16 cellular contexts compared by ENCODE assay signal in the genomic region with DNA sequence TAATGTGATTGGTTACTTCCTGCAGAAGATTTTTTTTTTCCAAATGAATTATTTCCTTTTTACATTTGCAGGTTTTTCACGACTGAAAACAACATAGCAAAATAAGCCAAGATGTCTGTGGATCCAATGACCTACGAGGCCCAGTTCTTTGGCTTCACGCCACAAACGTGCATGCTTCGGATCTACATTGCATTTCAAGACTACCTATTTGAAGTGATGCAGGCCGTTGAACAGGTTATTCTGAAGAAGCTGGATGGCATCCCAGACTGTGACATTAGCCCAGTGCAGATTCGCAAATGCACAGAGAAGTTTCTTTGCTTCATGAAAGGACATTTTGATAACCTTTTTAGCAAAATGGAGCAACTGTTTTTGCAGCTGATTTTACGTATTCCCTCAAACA. TPM values are rescaled to one million over a fixed set of nuclear protein-coding genes. Genes with fewer than 3 reads are reported as not detected.
DNase-seq lines count a peak whose midpoint lies in the region; ATAC-seq, FAIRE-seq and TF ChIP-seq lines count a peak whose summit lies in the region.
"Had no signal": no experiment of that assay in that cellular context is flagged by ENCODE, and none has a peak within 500 bp of the region (broad histone marks: within the 10 kb centered on the region; RNA-seq: fewer than 3 reads in every experiment).

No MANE protein-coding gene starts in this region.

- H3K27ac Mint-ChIP-seq in activated T-helper 1 cell treated with anti-CD3 and anti-CD28 coated beads, Interleukin-12 subunit alpha, Interleukin-12 subunit beta, Interleukin-2, Interleukin-4 antibody, amounts not matched to agents 30 ng/mL and 10 ng/mL and 1 ng/mL, durations not matched to agents 14 hours and 24 hours and 36 hours = no peak overlapping the region
- peak overlapping the region; percentile 98 to 99 for H3K27ac Mint-ChIP-seq in natural killer cell treated with Interleukin-12 subunit alpha and Interleukin-12 subunit beta and Interleukin-15 and Interleukin-18, amount 100 ng/mL, for 72 hours
- H3K27ac Mint-ChIP-seq: HFFc6 had no signal

- H3K4me3 ChIP-seq in HepG2 (replicated peaks in 1 of 3; ENCODE audit: insufficient read depth in 1 of 3, low read depth in 2 of 3, low read length in 3 of 3) (no peak overlapping the region), right lobe of liver (no peak overlapping the region)

- FAIRE-seq in HepG2 (lab: Jason Lieb, UNC) = no peak

- intact Hi-C loops in HepG2 (cut with micrococcal nuclease; ENCODE audit: unreplicated experiment) = no loop called here
- intact Hi-C loops in right lobe of liver (cut with DNase I) = no loop called here
- intact Hi-C loops in activated T-helper 1 cell treated with anti-CD3 and anti-CD28 coated beads, Interleukin-12 subunit alpha, Interleukin-12 subunit beta, Interleukin-2, Interleukin-4 antibody, amounts not matched to agents 30 ng/mL and 10 ng/mL and 1 ng/mL, durations not matched to agents 14 hours and 24 hours and 36 hours (cut with micrococcal nuclease) = loop anchor here (5.0 to 10.0 kb wide), 3 partner anchors 206 to 1156 kb away; a partner anchor contains a TSS
- intact Hi-C loops in left ventricle myocardium superior (cut with micrococcal nuclease) = no loop called here

- no peaks in the 10 kb centered on the region for H3K27me3 Mint-ChIP-seq in activated T-helper 1 cell treated with anti-CD3 and anti-CD28 coated beads, Interleukin-12 subunit alpha, Interleukin-12 subunit beta, Interleukin-2, Interleukin-4 antibody, amounts not matched to agents 30 ng/mL and 10 ng/mL and 1 ng/mL, durations not matched to agents 14 hours and 24 hours and 36 hours (ENCODE audit: insufficient read depth)
- H3K27me3 Mint-ChIP-seq in natural killer cell treated with Interleukin-12 subunit alpha and Interleukin-12 subunit beta and Interleukin-15 and Interleukin-18, amount 100 ng/mL, for 72 hours = no peaks in the 10 kb centered on the region
- H3K27me3 Mint-ChIP-seq: B cell had no signal

- H3K9ac ChIP-seq in HepG2 (ENCODE audit: insufficient read depth, low read depth, low read length) = no peak overlapping the region

- no peak overlapping the region for H2AFZ ChIP-seq in HepG2 (ENCODE audit: low read length)

- H4K20me1 ChIP-seq in HepG2 (ENCODE audit: insufficient read depth, low read length) = no peaks in the 10 kb centered on the region

- no peak overlapping the region for H3K27ac ChIP-seq in HepG2 (ENCODE audit: extremely low read length, insufficient read depth, low read length)
- H3K27ac ChIP-seq in right lobe of liver = no peak overlapping the region
- H3K27ac ChIP-seq: HL-60, RWPE1 had no signal

- DNase-seq in HepG2 (ENCODE audit: low spot score) = no peak
- no peak for DNase-seq in right lobe of liver
- no peak for DNase-seq in activated T-helper 1 cell treated with anti-CD3 and anti-CD28 coated beads, Interleukin-12 subunit alpha, Interleukin-12 subunit beta, Interleukin-2, Interleukin-4 antibody, amounts not matched to agents 30 ng/mL and 10 ng/mL and 1 ng/mL, durations not matched to agents 14 hours and 24 hours and 36 hours (ENCODE audit: low spot score)
- no peak for DNase-seq in natural killer cell treated with Interleukin-12 subunit alpha and Interleukin-12 subunit beta and Interleukin-15 and Interleukin-18, amount 100 ng/mL, for 72 hours (ENCODE audit: low spot score)
- DNase-seq in left ventricle myocardium superior = no peak
- DNase-seq: CD8-positive, alpha-beta T cell; HFFc6; KBM-7; NCI-H1092 treated with DMSO at 0.1 percent for 48 hours; NCI-H1694 treated with DMSO at 0.1 percent for 48 hours; NCI-H345 had no signal

- H3K79me2 ChIP-seq in HepG2 (ENCODE audit: insufficient read depth, low read length) = peaks cover 39% of the 10 kb centered on the region

- TF ChIP-seq CTCF in HepG2 (CRISPR knock-in tag; IDR thresholded peaks at IDR 0.05) = no peak
- TF ChIP-seq CTCF in right lobe of liver (IDR thresholded peaks at IDR 0.05) = no peak

- no peak overlapping the region for H3K4me2 ChIP-seq in HepG2 (ENCODE audit: low read depth, low read length)

- peaks cover 42% of the 10 kb centered on the region for H3K36me3 Mint-ChIP-seq in activated T-helper 1 cell treated with anti-CD3 and anti-CD28 coated beads, Interleukin-12 subunit alpha, Interleukin-12 subunit beta, Interleukin-2, Interleukin-4 antibody, amounts not matched to agents 30 ng/mL and 10 ng/mL and 1 ng/mL, durations not matched to agents 14 hours and 24 hours and 36 hours (ENCODE audit: low read depth)
- peaks cover 36% of the 10 kb centered on the region for H3K36me3 Mint-ChIP-seq in natural killer cell treated with Interleukin-12 subunit alpha and Interleukin-12 subunit beta and Interleukin-15 and Interleukin-18, amount 100 ng/mL, for 72 hours

- TF ChIP-seq POLR2A in HepG2 (IDR thresholded peaks at IDR 0.05; ENCODE audit: insufficient read depth in 1 of 2, low read depth in 2 of 2, low read length in 2 of 2) (no peak), right lobe of liver (IDR thresholded peaks at IDR 0.05) (no peak)

- H3K9me3 ChIP-seq in HepG2 (ENCODE audit: low read length) (no peaks in the 10 kb centered on the region), right lobe of liver (no peaks in the 10 kb centered on the region)

- in situ Hi-C loops in HepG2 (cut with HindIII; ENCODE audit: extremely low pct_ligation_motif_present, low pct_unique_long_range_greater_than_20kb) = no loop called here

- H3K4me1 ChIP-seq in HepG2 (ENCODE audit: insufficient read depth, low read length) (peaks cover 26% of the 10 kb centered on the region), right lobe of liver (peaks cover 0 to 27% (median 9%) of the 10 kb centered on the region in 4 donors)

- H3K27me3 ChIP-seq in HepG2 (ENCODE audit: control insufficient read depth in 1 of 2, insufficient read depth in 2 of 2, low read length in 2 of 2) (peaks cover 0 to 3% of the 10 kb centered on the region in 2 experiments; a peak in 1 of 5 replicates), right lobe of liver (no peaks in the 10 kb centered on the region)

- H3K4me3 Mint-ChIP-seq in activated T-helper 1 cell treated with anti-CD3 and anti-CD28 coated beads, Interleukin-12 subunit alpha, Interleukin-12 subunit beta, Interleukin-2, Interleukin-4 antibody, amounts not matched to agents 30 ng/mL and 10 ng/mL and 1 ng/mL, durations not matched to agents 14 hours and 24 hours and 36 hours = peak overlapping the region; percentile 98
- H3K4me3 Mint-ChIP-seq in natural killer cell treated with Interleukin-12 subunit alpha and Interleukin-12 subunit beta and Interleukin-15 and Interleukin-18, amount 100 ng/mL, for 72 hours = no peak overlapping the region

- peaks cover 8% of the 10 kb centered on the region for H3K9me3 Mint-ChIP-seq in activated T-helper 1 cell treated with anti-CD3 and anti-CD28 coated beads, Interleukin-12 subunit alpha, Interleukin-12 subunit beta, Interleukin-2, Interleukin-4 antibody, amounts not matched to agents 30 ng/mL and 10 ng/mL and 1 ng/mL, durations not matched to agents 14 hours and 24 hours and 36 hours
- H3K9me3 Mint-ChIP-seq in natural killer cell treated with Interleukin-12 subunit alpha and Interleukin-12 subunit beta and Interleukin-15 and Interleukin-18, amount 100 ng/mL, for 72 hours = no peaks in the 10 kb centered on the region
- H3K9me3 Mint-ChIP-seq: CD8-positive, alpha-beta T cell had no signal

- TF ChIP-seq EP300 in HepG2 (IDR thresholded peaks at IDR 0.05; ENCODE audit: low read depth in 2 of 2, low read length in 2 of 2) = no peak
- no peak for TF ChIP-seq EP300 in HepG2 (CRISPR knock-in tag; IDR thresholded peaks at IDR 0.05; ENCODE audit: borderline replicate concordance)

- TF ChIP-seq RAD21 in HepG2 (CRISPR knock-in tag; IDR thresholded peaks at IDR 0.05) = no peak

- CTCF ChIA-PET in HepG2 (lab: Yijun Ruan, JAX; ENCODE audit: low intra/inter-chr PET ratio, low total read pairs) = no interaction called here

- POLR2A ChIA-PET in HepG2 (lab: Yijun Ruan, JAX) = interaction anchor here (1.0 kb wide), 1 partner anchor 12 kb away, joined by 3 read pairs; a partner anchor contains a TSS

- H3K36me3 ChIP-seq in HepG2 (replicated peaks in 1 of 2; ENCODE audit: control insufficient read depth in 1 of 2, insufficient read depth in 2 of 2, low read length in 2 of 2) (peaks cover 8 to 29% of the 10 kb centered on the region in 2 experiments), right lobe of liver (peaks cover 0 to 23% (median 14%) of the 10 kb centered on the region in 4 donors)

- BruUV-seq in HepG2 (replicated peaks; lab: Mats Ljungman, UMichigan) = no TSS peak

- WGBS in HepG2 (ENCODE audit: low lambda C conversion rate) = 93% methylated on average over 8 of the region's 8 CpGs
- WGBS in right lobe of liver (ENCODE audit: insufficient coverage, low coverage, low lambda C conversion rate, missing lambda C conversion rate) = 88% methylated on average over 7 of the region's 8 CpGs

- ATAC-seq in HepG2 (no peak), right lobe of liver (no peak), GM21381 (IDR thresholded peaks at IDR 0.05; ENCODE audit: unreplicated experiment) (no peak), left ventricle myocardium superior (no peak), GM21360 (IDR thresholded peaks at IDR 0.05; ENCODE audit: unreplicated experiment) (no peak)
- no peak for ATAC-seq in natural killer cell treated with Interleukin-12 subunit alpha and Interleukin-12 subunit beta and Interleukin-15 and Interleukin-18, amount 100 ng/mL, for 72 hours
- ATAC-seq: CD8-positive, alpha-beta T cell had no signal

- peaks cover 29% of the 10 kb centered on the region for H3K4me1 Mint-ChIP-seq in activated T-helper 1 cell treated with anti-CD3 and anti-CD28 coated beads, Interleukin-12 subunit alpha, Interleukin-12 subunit beta, Interleukin-2, Interleukin-4 antibody, amounts not matched to agents 30 ng/mL and 10 ng/mL and 1 ng/mL, durations not matched to agents 14 hours and 24 hours and 36 hours (ENCODE audit: low read depth)
- H3K4me1 Mint-ChIP-seq in natural killer cell treated with Interleukin-12 subunit alpha and Interleukin-12 subunit beta and Interleukin-15 and Interleukin-18, amount 100 ng/mL, for 72 hours (ENCODE audit: low read depth in 2 of 2) = peaks cover 27 to 35% of the 10 kb centered on the region in 2 donors

RNA-seq across cellular contexts. Expression of a gene that starts 2.4 kb away (rescaled TPM):
- total RNA-seq in HepG2 (2016; rRNA removed; fragmentation: Illumina TruSeq; extraction: Trizol) (28.0 and 28.3 TPM in 2 replicates), right lobe of liver (1 to 10 TPM; 7.1 to 9.4 (median 8.7) TPM), left ventricle myocardium superior (13.2 TPM)
- total RNA-seq in HepG2 (2016; cell fraction: cytosol; rRNA removed; fragmentation: Illumina TruSeq; extraction: Trizol; ENCODE audit: low read depth) = 7.9 and 8.3 TPM in 2 replicates
- 28.6 and 31.1 TPM in 2 replicates for total RNA-seq in HepG2 (2016; cell fraction: insoluble cytoplasmic fraction; rRNA removed; fragmentation: Illumina TruSeq; extraction: Trizol)
- total RNA-seq in HepG2 (2016; cell fraction: membrane; rRNA removed; fragmentation: Illumina TruSeq; extraction: Trizol) = 24.4 and 27.4 TPM in 2 replicates
- 27.4 and 28.9 TPM in 2 replicates for total RNA-seq in HepG2 (2016; cell fraction: nucleus; rRNA removed; fragmentation: Illumina TruSeq; extraction: Trizol)
- 13.4 and 16.2 TPM in 2 replicates for polyA plus RNA-seq in HepG2 (2011; rRNA removed)
- 3.8 and 6.1 TPM in 2 replicates for polyA plus RNA-seq in HepG2 (2011; cell fraction: cytosol; rRNA removed)
- polyA plus RNA-seq in HepG2 (2011; cell fraction: nucleus; rRNA removed) = 21.4 and 24.6 TPM in 2 replicates
- 12.6 and 13.8 TPM in 2 replicates for polyA plus RNA-seq in HepG2 (2012)
- 4.5 and 6.2 TPM in 2 replicates for polyA plus RNA-seq in HepG2 (2016; cell fraction: cytosol; fragmentation: Illumina TruSeq; extraction: Trizol; ENCODE audit: low read depth)
- polyA plus RNA-seq in HepG2 (2016; cell fraction: insoluble cytoplasmic fraction; fragmentation: Illumina TruSeq; extraction: Trizol; ENCODE audit: low read depth) = 23.5 and 29.2 TPM in 2 replicates
- 13.9 and 15.0 TPM in 2 replicates for polyA plus RNA-seq in HepG2 (2016; cell fraction: membrane; fragmentation: Illumina TruSeq; extraction: Trizol; ENCODE audit: low read depth)
- 57.5 and 58.5 TPM in 2 replicates for polyA plus RNA-seq in HepG2 (2016; cell fraction: nucleus; fragmentation: Illumina TruSeq; extraction: Trizol; ENCODE audit: insufficient read depth, low read depth)
- 10.3 and 37.9 TPM in 2 replicates for polyA minus RNA-seq in HepG2 (2011; rRNA and poly(A)+ RNA removed; ENCODE audit: low replicate concordance)
- 5.1 and 7.9 TPM in 2 replicates for polyA minus RNA-seq in HepG2 (2011; cell fraction: cytosol; rRNA and poly(A)+ RNA removed)
- 8.7 and 9.5 TPM in 2 replicates for polyA minus RNA-seq in HepG2 (2011; cell fraction: nucleus; rRNA and poly(A)+ RNA removed)
- 38.1 and 39.6 TPM in 2 replicates for total RNA-seq in activated T-helper 1 cell treated with anti-CD3 and anti-CD28 coated beads, Interleukin-12 subunit alpha, Interleukin-12 subunit beta, Interleukin-2, Interleukin-4 antibody, amounts not matched to agents 30 ng/mL and 10 ng/mL and 1 ng/mL, durations not matched to agents 14 hours and 24 hours and 36 hours
- total RNA-seq in natural killer cell treated with Interleukin-12 subunit alpha and Interleukin-12 subunit beta and Interleukin-15 and Interleukin-18, amount 100 ng/mL, for 72 hours = 10 to 100 TPM; 40.7 to 40.9 TPM

RNA-seq across cellular contexts. Expression of a gene that starts 2.8 kb away (rescaled TPM):
- 41.4 and 59.3 TPM in 2 replicates for total RNA-seq in HepG2 (2016; rRNA removed; fragmentation: Illumina TruSeq; extraction: Trizol)
- 25.6 and 28.7 TPM in 2 replicates for total RNA-seq in HepG2 (2016; cell fraction: cytosol; rRNA removed; fragmentation: Illumina TruSeq; extraction: Trizol; ENCODE audit: low read depth)
- total RNA-seq in HepG2 (2016; cell fraction: insoluble cytoplasmic fraction; rRNA removed; fragmentation: Illumina TruSeq; extraction: Trizol) = 38.6 and 66.1 TPM in 2 replicates
- total RNA-seq in HepG2 (2016; cell fraction: membrane; rRNA removed; fragmentation: Illumina TruSeq; extraction: Trizol) = 33.6 and 39.9 TPM in 2 replicates
- total RNA-seq in HepG2 (2016; cell fraction: nucleus; rRNA removed; fragmentation: Illumina TruSeq; extraction: Trizol) = 60.7 and 77.4 TPM in 2 replicates
- 59.0 and 65.2 TPM in 2 replicates for polyA plus RNA-seq in HepG2 (2011; rRNA removed)
- polyA plus RNA-seq in HepG2 (2011; cell fraction: cytosol; rRNA removed) = 34.0 and 50.7 TPM in 2 replicates
- polyA plus RNA-seq in HepG2 (2011; cell fraction: nucleus; rRNA removed) = 63.2 and 65.1 TPM in 2 replicates
- polyA plus RNA-seq in HepG2 (2012) = 36.4 and 42.5 TPM in 2 replicates
- 37.6 and 45.6 TPM in 2 replicates for polyA plus RNA-seq in HepG2 (2016; cell fraction: cytosol; fragmentation: Illumina TruSeq; extraction: Trizol; ENCODE audit: low read depth)
- polyA plus RNA-seq in HepG2 (2016; cell fraction: insoluble cytoplasmic fraction; fragmentation: Illumina TruSeq; extraction: Trizol; ENCODE audit: low read depth) = 43.9 and 63.4 TPM in 2 replicates
- 36.3 and 44.4 TPM in 2 replicates for polyA plus RNA-seq in HepG2 (2016; cell fraction: membrane; fragmentation: Illumina TruSeq; extraction: Trizol; ENCODE audit: low read depth)
- polyA plus RNA-seq in HepG2 (2016; cell fraction: nucleus; fragmentation: Illumina TruSeq; extraction: Trizol; ENCODE audit: insufficient read depth, low read depth) = 159 and 169 TPM in 2 replicates
- polyA minus RNA-seq in HepG2 (2011; rRNA and poly(A)+ RNA removed; ENCODE audit: low replicate concordance) = 21.7 and 35.4 TPM in 2 replicates
- polyA minus RNA-seq in HepG2 (2011; cell fraction: cytosol; rRNA and poly(A)+ RNA removed) = 22.2 and 22.9 TPM in 2 replicates
- 54.3 and 57.7 TPM in 2 replicates for polyA minus RNA-seq in HepG2 (2011; cell fraction: nucleus; rRNA and poly(A)+ RNA removed)
- total RNA-seq in right lobe of liver = 10 to 100 TPM; 31.2 to 47.9 (median 43.2) TPM
- total RNA-seq in activated T-helper 1 cell treated with anti-CD3 and anti-CD28 coated beads, Interleukin-12 subunit alpha, Interleukin-12 subunit beta, Interleukin-2, Interleukin-4 antibody, amounts not matched to agents 30 ng/mL and 10 ng/mL and 1 ng/mL, durations not matched to agents 14 hours and 24 hours and 36 hours = 71.7 and 73.2 TPM in 2 replicates
- 100 to 1,000 TPM; 102 to 128 TPM for total RNA-seq in natural killer cell treated with Interleukin-12 subunit alpha and Interleukin-12 subunit beta and Interleukin-15 and Interleukin-18, amount 100 ng/mL, for 72 hours
- 27.0 TPM for total RNA-seq in left ventricle myocardium superior

RNA-seq across cellular contexts. Expression of a gene that starts 20.0 kb away (rescaled TPM):
- 20.1 and 34.8 TPM in 2 replicates for total RNA-seq in HepG2 (2016; rRNA removed; fragmentation: Illumina TruSeq; extraction: Trizol)
- total RNA-seq in HepG2 (2016; cell fraction: cytosol; rRNA removed; fragmentation: Illumina TruSeq; extraction: Trizol; ENCODE audit: low read depth) = 12.8 and 14.6 TPM in 2 replicates
- total RNA-seq in HepG2 (2016; cell fraction: insoluble cytoplasmic fraction; rRNA removed; fragmentation: Illumina TruSeq; extraction: Trizol) = 20.9 and 31.1 TPM in 2 replicates
- 16.8 and 16.9 TPM in 2 replicates for total RNA-seq in HepG2 (2016; cell fraction: membrane; rRNA removed; fragmentation: Illumina TruSeq; extraction: Trizol)
- total RNA-seq in HepG2 (2016; cell fraction: nucleus; rRNA removed; fragmentation: Illumina TruSeq; extraction: Trizol) = 20.4 and 22.7 TPM in 2 replicates
- polyA plus RNA-seq in HepG2 (2011; rRNA removed) = 15.5 and 18.4 TPM in 2 replicates
- 11.2 and 12.3 TPM in 2 replicates for polyA plus RNA-seq in HepG2 (2011; cell fraction: cytosol; rRNA removed)
- 20.2 and 22.4 TPM in 2 replicates for polyA plus RNA-seq in HepG2 (2011; cell fraction: nucleus; rRNA removed)
- polyA plus RNA-seq in HepG2 (2012) = 15.6 and 16.6 TPM in 2 replicates
- polyA plus RNA-seq in HepG2 (2016; cell fraction: cytosol; fragmentation: Illumina TruSeq; extraction: Trizol; ENCODE audit: low read depth) = 1.8 TPM in 2 replicates
- 29.3 and 33.3 TPM in 2 replicates for polyA plus RNA-seq in HepG2 (2016; cell fraction: insoluble cytoplasmic fraction; fragmentation: Illumina TruSeq; extraction: Trizol; ENCODE audit: low read depth)
- polyA plus RNA-seq in HepG2 (2016; cell fraction: membrane; fragmentation: Illumina TruSeq; extraction: Trizol; ENCODE audit: low read depth) = 7.2 TPM in 2 replicates
- polyA plus RNA-seq in HepG2 (2016; cell fraction: nucleus; fragmentation: Illumina TruSeq; extraction: Trizol; ENCODE audit: insufficient read depth, low read depth) = 46.3 and 53.5 TPM in 2 replicates
- 44.5 and 49.7 TPM in 2 replicates for polyA minus RNA-seq in HepG2 (2011; rRNA and poly(A)+ RNA removed; ENCODE audit: low replicate concordance)
- 17.9 and 18.8 TPM in 2 replicates for polyA minus RNA-seq in HepG2 (2011; cell fraction: cytosol; rRNA and poly(A)+ RNA removed)
- polyA minus RNA-seq in HepG2 (2011; cell fraction: nucleus; rRNA and poly(A)+ RNA removed) = 14.9 and 15.3 TPM in 2 replicates
- 1 to 10 TPM; 6.4 to 10.0 (median 7.2) TPM for total RNA-seq in right lobe of liver
- 38.0 and 41.8 TPM in 2 replicates for total RNA-seq in activated T-helper 1 cell treated with anti-CD3 and anti-CD28 coated beads, Interleukin-12 subunit alpha, Interleukin-12 subunit beta, Interleukin-2, Interleukin-4 antibody, amounts not matched to agents 30 ng/mL and 10 ng/mL and 1 ng/mL, durations not matched to agents 14 hours and 24 hours and 36 hours
- 10 to 100 TPM; 26.5 to 57.0 TPM for total RNA-seq in natural killer cell treated with Interleukin-12 subunit alpha and Interleukin-12 subunit beta and Interleukin-15 and Interleukin-18, amount 100 ng/mL, for 72 hours
- total RNA-seq in left ventricle myocardium superior = 5.1 TPM

RNA-seq across cellular contexts. Expression of a gene that starts 49.8 kb away (rescaled TPM):
- 631 and 680 TPM in 2 replicates for total RNA-seq in HepG2 (2016; rRNA removed; fragmentation: Illumina TruSeq; extraction: Trizol)
- total RNA-seq in HepG2 (2016; cell fraction: cytosol; rRNA removed; fragmentation: Illumina TruSeq; extraction: Trizol; ENCODE audit: low read depth) = 223 and 253 TPM in 2 replicates
- 605 and 675 TPM in 2 replicates for total RNA-seq in HepG2 (2016; cell fraction: insoluble cytoplasmic fraction; rRNA removed; fragmentation: Illumina TruSeq; extraction: Trizol)
- total RNA-seq in HepG2 (2016; cell fraction: membrane; rRNA removed; fragmentation: Illumina TruSeq; extraction: Trizol) = 338 and 363 TPM in 2 replicates
- 227 and 273 TPM in 2 replicates for total RNA-seq in HepG2 (2016; cell fraction: nucleus; rRNA removed; fragmentation: Illumina TruSeq; extraction: Trizol)
- 143 and 219 TPM in 2 replicates for polyA plus RNA-seq in HepG2 (2011; rRNA removed)
- polyA plus RNA-seq in HepG2 (2011; cell fraction: cytosol; rRNA removed) = 153 and 205 TPM in 2 replicates
- 59.5 and 75.2 TPM in 2 replicates for polyA plus RNA-seq in HepG2 (2011; cell fraction: nucleus; rRNA removed)
- 262 and 271 TPM in 2 replicates for polyA plus RNA-seq in HepG2 (2012)
- polyA plus RNA-seq in HepG2 (2016; cell fraction: cytosol; fragmentation: Illumina TruSeq; extraction: Trizol; ENCODE audit: low read depth) = 208 and 216 TPM in 2 replicates
- 559 and 587 TPM in 2 replicates for polyA plus RNA-seq in HepG2 (2016; cell fraction: insoluble cytoplasmic fraction; fragmentation: Illumina TruSeq; extraction: Trizol; ENCODE audit: low read depth)
- polyA plus RNA-seq in HepG2 (2016; cell fraction: membrane; fragmentation: Illumina TruSeq; extraction: Trizol; ENCODE audit: low read depth) = 287 and 298 TPM in 2 replicates
- 354 and 385 TPM in 2 replicates for polyA plus RNA-seq in HepG2 (2016; cell fraction: nucleus; fragmentation: Illumina TruSeq; extraction: Trizol; ENCODE audit: insufficient read depth, low read depth)
- polyA minus RNA-seq in HepG2 (2011; rRNA and poly(A)+ RNA removed; ENCODE audit: low replicate concordance) = 48.7 and 110 TPM in 2 replicates
- polyA minus RNA-seq in HepG2 (2011; cell fraction: cytosol; rRNA and poly(A)+ RNA removed) = 109 and 144 TPM in 2 replicates
- polyA minus RNA-seq in HepG2 (2011; cell fraction: nucleus; rRNA and poly(A)+ RNA removed) = 43.8 and 49.1 TPM in 2 replicates
- total RNA-seq in right lobe of liver = 100 to 1,000 TPM in 2 of 6 experiments, 10 to 100 TPM in 4; 60.2 to 163 (median 67.6) TPM
- total RNA-seq in activated T-helper 1 cell treated with anti-CD3 and anti-CD28 coated beads, Interleukin-12 subunit alpha, Interleukin-12 subunit beta, Interleukin-2, Interleukin-4 antibody, amounts not matched to agents 30 ng/mL and 10 ng/mL and 1 ng/mL, durations not matched to agents 14 hours and 24 hours and 36 hours = 410 and 413 TPM in 2 replicates
- 100 to 1,000 TPM; 173 to 271 TPM for total RNA-seq in natural killer cell treated with Interleukin-12 subunit alpha and Interleukin-12 subunit beta and Interleukin-15 and Interleukin-18, amount 100 ng/mL, for 72 hours
- 127 TPM for total RNA-seq in left ventricle myocardium superior
